In the genomic region with DNA sequence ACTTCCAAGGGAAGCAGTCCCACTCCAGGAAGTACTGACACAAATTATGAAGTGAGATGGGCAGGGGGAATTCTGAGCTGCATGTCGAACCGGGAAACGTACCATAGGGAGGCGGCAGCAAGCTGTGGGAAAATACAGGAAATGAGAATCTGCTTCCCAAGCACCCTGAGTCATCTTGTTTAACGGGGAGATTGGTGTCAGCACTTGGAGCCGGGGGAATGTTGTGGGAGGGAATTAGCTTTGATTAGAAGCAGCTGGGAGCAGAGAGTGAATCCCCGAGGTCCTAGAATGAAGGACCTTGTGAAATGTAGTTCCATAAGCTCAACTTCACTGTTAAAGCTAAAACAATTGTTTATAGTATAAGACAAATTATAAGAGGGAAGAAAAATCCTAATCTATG, we compare ENCODE assay signal across 11 cellular contexts.
A peak's percentile ranks its signal among the peaks of the same experiment; 100 is the strongest.
DNase-seq lines count a peak whose midpoint lies in the region; ATAC-seq and TF ChIP-seq lines count a peak whose summit lies in the region.
"Had no signal": no experiment of that assay in that cellular context is flagged by ENCODE, and none has a peak within 500 bp of the region (broad histone marks: within the 10 kb centered on the region; RNA-seq: fewer than 3 reads in every experiment).

No MANE protein-coding gene starts in this region.

- ATAC-seq in sciatic nerve (peak; percentile 82), GM18861 (IDR thresholded peaks at IDR 0.05; ENCODE audit: unreplicated experiment) (no peak)

- H3K4me3 ChIP-seq in cardiac muscle cell = no peak overlapping the region
- H3K4me3 ChIP-seq: neural progenitor cell had no signal

- H3K36me3 ChIP-seq in cardiac muscle cell = no peaks in the 10 kb centered on the region
- H3K36me3 ChIP-seq: neural progenitor cell had no signal

- intact Hi-C loops in sciatic nerve (cut with DNase I) = no loop called here

- H3K27ac ChIP-seq in cardiac muscle cell = no peak overlapping the region
- H3K27ac ChIP-seq: neural progenitor cell had no signal

- H3K4me1 ChIP-seq in cardiac muscle cell (ENCODE audit: low read depth) = no peaks in the 10 kb centered on the region

- peak; percentile 45 for TF ChIP-seq CTCF in cardiac muscle cell (IDR thresholded peaks at IDR 0.05; ENCODE audit: low read depth, low read length)

- no peaks in the 10 kb centered on the region for H3K9me3 ChIP-seq in cardiac muscle cell (ENCODE audit: low read depth)

- DNase-seq in GM04504 (ENCODE audit: low read depth) = peak; percentile 97
- peak; percentile 99 for DNase-seq in amniotic epithelial cell (ENCODE audit: low read depth)
- DNase-seq in cardiac muscle cell (ENCODE audit: low read depth in 1 of 2, low spot score in 1 of 2) = peak in 1 of 2 donors; percentile 98
- DNase-seq in sciatic nerve (ENCODE audit: low spot score) = no peak
- no peak for DNase-seq in activated effector memory CD4-positive, alpha-beta T cell treated with Interleukin-2 at 50 U/mL for 16 hours
- DNase-seq in stimulated activated CD4-positive, alpha-beta T cell treated with anti-CD3 and anti-CD28 coated beads, Interleukin-4, amount 100 ng/mL, for 1 hour = no peak
- DNase-seq in GDM1 (lab: John Stamatoyannopoulos, UW) = no peak
- DNase-seq: activated B cell treated with CpG ODN at 0.5 μM for 24 hours, NCI-H1092 had no signal

- H3K27me3 ChIP-seq in cardiac muscle cell = no peaks in the 10 kb centered on the region
- H3K27me3 ChIP-seq: neural progenitor cell had no signal

Comparison
In these comparisons a context has a peak if more than half of its experiments do, and no peak if none do; other contexts are left out.
1. DNase-seq: peak in GM04504 (single experiment) and amniotic epithelial cell (single experiment); none in sciatic nerve (single experiment), activated effector memory CD4-positive, alpha-beta T cell treated with Interleukin-2 at 50 U/mL for 16 hours (single experiment), stimulated activated CD4-positive, alpha-beta T cell treated with anti-CD3 and anti-CD28 coated beads, Interleukin-4, amount 100 ng/mL, for 1 hour (single experiment) and GDM1 (single experiment).